1 cellular context compared by ENCODE assay signal in the genomic region with DNA sequence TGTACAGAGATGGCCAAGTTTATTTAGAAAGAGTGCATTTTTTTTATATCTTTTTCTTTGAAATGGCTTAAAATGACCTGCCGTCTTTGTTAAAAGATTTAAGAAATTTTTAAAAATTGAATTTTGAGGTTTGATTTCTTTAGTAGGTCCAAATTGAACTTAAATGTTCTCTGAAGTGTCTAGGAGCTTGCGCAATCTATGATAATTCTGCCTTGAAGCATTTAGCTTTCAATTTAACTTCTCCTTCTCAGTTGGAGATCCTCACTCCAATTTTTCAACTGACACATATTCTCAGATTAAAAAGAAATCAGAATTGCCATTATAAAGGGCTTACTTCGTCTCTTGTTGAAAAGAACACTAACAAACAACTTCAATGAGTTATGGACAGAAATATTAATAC.
TF ChIP-seq lines count a peak whose summit lies in the region.

No MANE protein-coding gene starts in this region.

TF ChIP-seq in HepG2, 621 proteins besides CTCF, POLR2A, EP300 and RAD21 (continued from another document):
- TF ChIP-seq, protein P1, sequence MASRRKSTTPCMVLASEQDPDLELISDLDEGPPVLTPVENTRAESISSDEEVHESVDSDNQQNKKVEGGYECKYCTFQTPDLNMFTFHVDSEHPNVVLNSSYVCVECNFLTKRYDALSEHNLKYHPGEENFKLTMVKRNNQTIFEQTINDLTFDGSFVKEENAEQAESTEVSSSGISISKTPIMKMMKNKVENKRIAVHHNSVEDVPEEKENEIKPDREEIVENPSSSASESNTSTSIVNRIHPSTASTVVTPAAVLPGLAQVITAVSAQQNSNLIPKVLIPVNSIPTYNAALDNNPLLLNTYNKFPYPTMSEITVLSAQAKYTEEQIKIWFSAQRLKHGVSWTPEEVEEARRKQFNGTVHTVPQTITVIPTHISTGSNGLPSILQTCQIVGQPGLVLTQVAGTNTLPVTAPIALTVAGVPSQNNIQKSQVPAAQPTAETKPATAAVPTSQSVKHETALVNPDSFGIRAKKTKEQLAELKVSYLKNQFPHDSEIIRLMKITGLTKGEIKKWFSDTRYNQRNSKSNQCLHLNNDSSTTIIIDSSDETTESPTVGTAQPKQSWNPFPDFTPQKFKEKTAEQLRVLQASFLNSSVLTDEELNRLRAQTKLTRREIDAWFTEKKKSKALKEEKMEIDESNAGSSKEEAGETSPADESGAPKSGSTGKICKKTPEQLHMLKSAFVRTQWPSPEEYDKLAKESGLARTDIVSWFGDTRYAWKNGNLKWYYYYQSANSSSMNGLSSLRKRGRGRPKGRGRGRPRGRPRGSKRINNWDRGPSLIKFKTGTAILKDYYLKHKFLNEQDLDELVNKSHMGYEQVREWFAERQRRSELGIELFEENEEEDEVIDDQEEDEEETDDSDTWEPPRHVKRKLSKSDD (CRISPR knock-in tag; IDR thresholded peaks at IDR 0.05; ENCODE audit: low read depth), result no peak
- TF ChIP-seq CEBPB (IDR thresholded peaks at IDR 0.05; ENCODE audit: borderline replicate concordance, low read depth, low read length) (peak; percentile 27; the same call in 1 of the 2 replicates), ZNF432 (CRISPR knock-in tag; IDR thresholded peaks at IDR 0.05; ENCODE audit: borderline replicate concordance) (no peak)
